ENCODE assay signal across 1 cellular context in the genomic region with DNA sequence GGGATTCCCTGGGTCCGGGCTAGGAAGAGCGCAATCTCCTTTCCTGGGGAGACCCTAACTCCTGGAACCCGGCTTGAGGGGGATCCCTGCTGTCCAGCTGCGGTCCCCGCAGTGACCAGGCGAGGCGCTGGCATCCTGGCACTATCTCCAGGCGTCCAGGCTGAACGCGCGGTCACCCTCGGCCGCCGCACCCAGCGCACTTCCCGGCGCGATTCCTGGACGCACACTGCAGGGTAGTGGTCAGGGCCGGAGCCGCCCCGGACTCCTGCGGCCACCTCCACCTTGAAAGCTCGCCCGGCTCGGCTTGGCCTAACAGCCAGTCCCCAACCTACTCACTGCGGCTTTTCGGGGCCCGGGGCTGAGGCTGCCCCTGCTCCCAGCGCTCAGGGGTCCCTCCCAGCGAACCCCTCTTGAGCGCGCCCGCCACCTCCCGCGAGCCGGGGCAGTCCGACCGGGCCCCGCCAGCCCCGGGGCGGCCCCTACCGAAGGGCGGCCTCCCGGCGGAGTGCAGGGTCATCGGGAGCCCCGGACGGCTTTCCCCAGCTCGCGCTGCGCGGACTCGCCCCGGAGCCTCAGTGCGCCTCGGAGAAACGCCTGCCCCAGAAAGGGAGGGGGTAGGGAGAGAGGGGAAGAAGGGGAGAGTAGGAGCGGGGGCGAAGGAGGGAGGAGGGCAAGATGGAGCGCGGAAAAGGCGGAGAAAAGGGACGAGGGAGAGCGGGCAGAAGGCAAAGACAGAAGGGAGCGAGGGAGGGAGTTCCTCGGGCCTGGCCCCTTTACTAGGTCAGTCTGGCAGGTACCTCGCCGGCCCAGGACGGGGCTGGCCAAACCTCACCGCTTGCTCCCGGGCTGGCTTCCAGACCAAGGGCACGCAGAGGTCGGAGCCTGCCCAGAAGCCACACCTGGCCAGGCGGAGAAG.
TF ChIP-seq lines count a peak whose summit lies in the region.

No MANE protein-coding gene starts in this region.

TF ChIP-seq in HepG2, 621 proteins besides CTCF, POLR2A, EP300 and RAD21 (continued from another document and continues in another):
- TF ChIP-seq, protein P1, sequence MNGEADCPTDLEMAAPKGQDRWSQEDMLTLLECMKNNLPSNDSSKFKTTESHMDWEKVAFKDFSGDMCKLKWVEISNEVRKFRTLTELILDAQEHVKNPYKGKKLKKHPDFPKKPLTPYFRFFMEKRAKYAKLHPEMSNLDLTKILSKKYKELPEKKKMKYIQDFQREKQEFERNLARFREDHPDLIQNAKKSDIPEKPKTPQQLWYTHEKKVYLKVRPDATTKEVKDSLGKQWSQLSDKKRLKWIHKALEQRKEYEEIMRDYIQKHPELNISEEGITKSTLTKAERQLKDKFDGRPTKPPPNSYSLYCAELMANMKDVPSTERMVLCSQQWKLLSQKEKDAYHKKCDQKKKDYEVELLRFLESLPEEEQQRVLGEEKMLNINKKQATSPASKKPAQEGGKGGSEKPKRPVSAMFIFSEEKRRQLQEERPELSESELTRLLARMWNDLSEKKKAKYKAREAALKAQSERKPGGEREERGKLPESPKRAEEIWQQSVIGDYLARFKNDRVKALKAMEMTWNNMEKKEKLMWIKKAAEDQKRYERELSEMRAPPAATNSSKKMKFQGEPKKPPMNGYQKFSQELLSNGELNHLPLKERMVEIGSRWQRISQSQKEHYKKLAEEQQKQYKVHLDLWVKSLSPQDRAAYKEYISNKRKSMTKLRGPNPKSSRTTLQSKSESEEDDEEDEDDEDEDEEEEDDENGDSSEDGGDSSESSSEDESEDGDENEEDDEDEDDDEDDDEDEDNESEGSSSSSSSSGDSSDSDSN (CRISPR knock-in tag; IDR thresholded peaks at IDR 0.05), result peak; percentile 92
- TF ChIP-seq PLRG1 (conservative IDR thresholded peaks at IDR 0.05) (no peak), ZNF33B (CRISPR knock-in tag; IDR thresholded peaks at IDR 0.05) (no peak), GZF1 (CRISPR knock-in tag; IDR thresholded peaks at IDR 0.05) (0 out of 2 replicates have a peak, but pooled peaks have one; percentile 39), ZNF724P (CRISPR knock-in tag; IDR thresholded peaks at IDR 0.05; ENCODE audit: borderline replicate concordance) (no peak), RCOR2 (CRISPR knock-in tag; IDR thresholded peaks at IDR 0.05) (no peak), HOXA3 (CRISPR knock-in tag; IDR thresholded peaks at IDR 0.05) (peak; percentile 75), GLI4 (CRISPR knock-in tag; IDR thresholded peaks at IDR 0.05; ENCODE audit: borderline replicate concordance) (0 out of 2 replicates have a peak, but pooled peaks have one; percentile 80), PAX8 (CRISPR knock-in tag; IDR thresholded peaks at IDR 0.05; ENCODE audit: borderline replicate concordance) (peak; percentile 70; the same call in 1 of the 2 replicates), ZNF549 (CRISPR knock-in tag; IDR thresholded peaks at IDR 0.05) (no peak), MAF1 (CRISPR knock-in tag; IDR thresholded peaks at IDR 0.05; ENCODE audit: borderline replicate concordance) (peak; percentile 42), ZSCAN29 (CRISPR knock-in tag; conservative IDR thresholded peaks at IDR 0.05) (0 out of 2 replicates have a peak, but pooled peaks have one; percentile 31), CREM (IDR thresholded peaks at IDR 0.05) (no peak), CREM (CRISPR knock-in tag; IDR thresholded peaks at IDR 0.05) (no peak), ZNF446 (CRISPR knock-in tag; IDR thresholded peaks at IDR 0.05) (0 out of 2 replicates have a peak, but pooled peaks have one; percentile 68), KLF15 (CRISPR knock-in tag; IDR thresholded peaks at IDR 0.05; ENCODE audit: borderline replicate concordance) (no peak), ETV5 (CRISPR knock-in tag; IDR thresholded peaks at IDR 0.05; ENCODE audit: borderline replicate concordance) (0 out of 2 replicates have a peak, but pooled peaks have one; percentile 36), EZH2 (conservative IDR thresholded peaks at IDR 0.05; ENCODE audit: low read depth, low read length) (no peak), HOXA5 (CRISPR knock-in tag; IDR thresholded peaks at IDR 0.05) (peak; percentile 68; the same call in 1 of the 2 replicates), PCBP1 (IDR thresholded peaks at IDR 0.05; ENCODE audit: borderline replicate concordance, low read depth, low read length) (peak; percentile 96; the same call in 1 of the 2 replicates), THAP11 (CRISPR knock-in tag; IDR thresholded peaks at IDR 0.05) (peak; percentile 55; the same call in 1 of the 2 replicates), ZNF367 (CRISPR knock-in tag; IDR thresholded peaks at IDR 0.05; ENCODE audit: borderline replicate concordance) (no peak), FOXA1 (IDR thresholded peaks at IDR 0.05) (no peak), FOXA1 (CRISPR knock-in tag; IDR thresholded peaks at IDR 0.05) (0 out of 2 replicates have a peak, but pooled peaks have one; percentile 32), GFI1 (CRISPR knock-in tag; IDR thresholded peaks at IDR 0.05; ENCODE audit: borderline replicate concordance) (peak; percentile 57; the same call in 1 of the 2 replicates), ZNF563 (CRISPR knock-in tag; IDR thresholded peaks at IDR 0.05) (peak; percentile 61), SALL1 (CRISPR knock-in tag; IDR thresholded peaks at IDR 0.05) (peak; percentile 50), ZNF780A (CRISPR knock-in tag; IDR thresholded peaks at IDR 0.05) (no peak), NFIB (CRISPR knock-in tag; IDR thresholded peaks at IDR 0.05; ENCODE audit: borderline replicate concordance) (no peak), ZNF547 (CRISPR knock-in tag; IDR thresholded peaks at IDR 0.05) (peak; percentile 84; the same call in 1 of the 2 replicates), SRSF1 (optimal IDR thresholded peaks at IDR 0.05; ENCODE audit: low read depth, low read length) (peak; percentile 26), FOXO1 (CRISPR knock-in tag; IDR thresholded peaks at IDR 0.05) (peak; percentile 33; the same call in 1 of the 2 replicates), ZMYM2 (CRISPR knock-in tag; IDR thresholded peaks at IDR 0.05) (no peak), ZNF773 (CRISPR knock-in tag; IDR thresholded peaks at IDR 0.05; ENCODE audit: borderline replicate concordance) (no peak), ZNF337 (CRISPR knock-in tag; IDR thresholded peaks at IDR 0.05; ENCODE audit: borderline replicate concordance, low read depth) (no peak), ZNF557 (CRISPR knock-in tag; IDR thresholded peaks at IDR 0.05) (no peak), MXI1 (IDR thresholded peaks at IDR 0.05; ENCODE audit: borderline replicate concordance, low read depth, low read length) (no peak; the same call in 2 of the 3 replicates), CENPT (CRISPR knock-in tag; IDR thresholded peaks at IDR 0.05; ENCODE audit: low read depth) (no peak), TGIF2 (CRISPR knock-in tag; IDR thresholded peaks at IDR 0.05) (peak; percentile 36; the same call in 1 of the 2 replicates), CREB1 (IDR thresholded peaks at IDR 0.05) (no peak), CREB1 (CRISPR knock-in tag; IDR thresholded peaks at IDR 0.05) (no peak), TRIM24 (CRISPR knock-in tag; IDR thresholded peaks at IDR 0.05) (no peak), FIP1L1 (IDR thresholded peaks at IDR 0.05; ENCODE audit: borderline replicate concordance, insufficient read depth, low read depth, low read length) (no peak)
- TF ChIP-seq, protein P2, sequence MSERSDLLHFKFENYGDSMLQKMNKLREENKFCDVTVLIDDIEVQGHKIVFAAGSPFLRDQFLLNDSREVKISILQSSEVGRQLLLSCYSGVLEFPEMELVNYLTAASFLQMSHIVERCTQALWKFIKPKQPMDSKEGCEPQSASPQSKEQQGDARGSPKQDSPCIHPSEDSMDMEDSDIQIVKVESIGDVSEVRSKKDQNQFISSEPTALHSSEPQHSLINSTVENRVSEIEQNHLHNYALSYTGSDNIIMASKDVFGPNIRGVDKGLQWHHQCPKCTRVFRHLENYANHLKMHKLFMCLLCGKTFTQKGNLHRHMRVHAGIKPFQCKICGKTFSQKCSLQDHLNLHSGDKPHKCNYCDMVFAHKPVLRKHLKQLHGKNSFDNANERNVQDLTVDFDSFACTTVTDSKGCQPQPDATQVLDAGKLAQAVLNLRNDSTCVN (CRISPR knock-in tag; IDR thresholded peaks at IDR 0.05; ENCODE audit: borderline replicate concordance), result 0 out of 2 replicates have a peak, but pooled peaks have one; percentile 37
- TF ChIP-seq, protein P3, sequence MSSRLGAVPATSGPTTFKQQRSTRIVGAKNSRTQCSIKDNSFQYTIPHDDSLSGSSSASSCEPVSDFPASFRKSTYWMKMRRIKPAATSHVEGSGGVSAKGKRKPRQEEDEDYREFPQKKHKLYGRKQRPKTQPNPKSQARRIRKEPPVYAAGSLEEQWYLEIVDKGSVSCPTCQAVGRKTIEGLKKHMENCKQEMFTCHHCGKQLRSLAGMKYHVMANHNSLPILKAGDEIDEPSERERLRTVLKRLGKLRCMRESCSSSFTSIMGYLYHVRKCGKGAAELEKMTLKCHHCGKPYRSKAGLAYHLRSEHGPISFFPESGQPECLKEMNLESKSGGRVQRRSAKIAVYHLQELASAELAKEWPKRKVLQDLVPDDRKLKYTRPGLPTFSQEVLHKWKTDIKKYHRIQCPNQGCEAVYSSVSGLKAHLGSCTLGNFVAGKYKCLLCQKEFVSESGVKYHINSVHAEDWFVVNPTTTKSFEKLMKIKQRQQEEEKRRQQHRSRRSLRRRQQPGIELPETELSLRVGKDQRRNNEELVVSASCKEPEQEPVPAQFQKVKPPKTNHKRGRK (CRISPR knock-in tag; IDR thresholded peaks at IDR 0.05), result no peak
- TF ChIP-seq, protein P4, sequence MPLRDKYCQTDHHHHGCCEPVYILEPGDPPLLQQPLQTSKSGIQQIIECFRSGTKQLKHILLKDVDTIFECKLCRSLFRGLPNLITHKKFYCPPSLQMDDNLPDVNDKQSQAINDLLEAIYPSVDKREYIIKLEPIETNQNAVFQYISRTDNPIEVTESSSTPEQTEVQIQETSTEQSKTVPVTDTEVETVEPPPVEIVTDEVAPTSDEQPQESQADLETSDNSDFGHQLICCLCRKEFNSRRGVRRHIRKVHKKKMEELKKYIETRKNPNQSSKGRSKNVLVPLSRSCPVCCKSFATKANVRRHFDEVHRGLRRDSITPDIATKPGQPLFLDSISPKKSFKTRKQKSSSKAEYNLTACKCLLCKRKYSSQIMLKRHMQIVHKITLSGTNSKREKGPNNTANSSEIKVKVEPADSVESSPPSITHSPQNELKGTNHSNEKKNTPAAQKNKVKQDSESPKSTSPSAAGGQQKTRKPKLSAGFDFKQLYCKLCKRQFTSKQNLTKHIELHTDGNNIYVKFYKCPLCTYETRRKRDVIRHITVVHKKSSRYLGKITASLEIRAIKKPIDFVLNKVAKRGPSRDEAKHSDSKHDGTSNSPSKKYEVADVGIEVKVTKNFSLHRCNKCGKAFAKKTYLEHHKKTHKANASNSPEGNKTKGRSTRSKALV (CRISPR knock-in tag; IDR thresholded peaks at IDR 0.05), result peak; percentile 35; the same call in 1 of the 2 replicates
- TF ChIP-seq, protein P5, sequence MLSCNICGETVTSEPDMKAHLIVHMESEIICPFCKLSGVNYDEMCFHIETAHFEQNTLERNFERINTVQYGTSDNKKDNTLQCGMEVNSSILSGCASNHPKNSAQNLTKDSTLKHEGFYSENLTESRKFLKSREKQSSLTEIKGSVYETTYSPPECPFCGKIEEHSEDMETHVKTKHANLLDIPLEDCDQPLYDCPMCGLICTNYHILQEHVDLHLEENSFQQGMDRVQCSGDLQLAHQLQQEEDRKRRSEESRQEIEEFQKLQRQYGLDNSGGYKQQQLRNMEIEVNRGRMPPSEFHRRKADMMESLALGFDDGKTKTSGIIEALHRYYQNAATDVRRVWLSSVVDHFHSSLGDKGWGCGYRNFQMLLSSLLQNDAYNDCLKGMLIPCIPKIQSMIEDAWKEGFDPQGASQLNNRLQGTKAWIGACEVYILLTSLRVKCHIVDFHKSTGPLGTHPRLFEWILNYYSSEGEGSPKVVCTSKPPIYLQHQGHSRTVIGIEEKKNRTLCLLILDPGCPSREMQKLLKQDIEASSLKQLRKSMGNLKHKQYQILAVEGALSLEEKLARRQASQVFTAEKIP (CRISPR knock-in tag; IDR thresholded peaks at IDR 0.05; ENCODE audit: borderline replicate concordance), result no peak
- TF ChIP-seq, protein P6, sequence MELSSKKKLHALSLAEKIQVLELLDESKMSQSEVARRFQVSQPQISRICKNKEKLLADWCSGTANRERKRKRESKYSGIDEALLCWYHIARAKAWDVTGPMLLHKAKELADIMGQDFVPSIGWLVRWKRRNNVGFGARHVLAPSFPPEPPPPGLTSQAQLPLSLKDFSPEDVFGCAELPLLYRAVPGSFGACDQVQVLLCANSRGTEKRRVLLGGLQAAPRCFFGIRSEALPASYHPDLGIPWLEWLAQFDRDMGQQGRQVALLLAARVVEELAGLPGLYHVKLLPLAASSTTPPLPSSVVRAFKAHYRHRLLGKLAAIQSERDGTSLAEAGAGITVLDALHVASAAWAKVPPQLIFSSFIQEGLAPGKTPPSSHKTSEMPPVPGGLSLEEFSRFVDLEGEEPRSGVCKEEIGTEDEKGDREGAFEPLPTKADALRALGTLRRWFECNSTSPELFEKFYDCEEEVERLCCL (CRISPR knock-in tag; IDR thresholded peaks at IDR 0.05; ENCODE audit: borderline replicate concordance), result no peak
- TF ChIP-seq, protein P7, sequence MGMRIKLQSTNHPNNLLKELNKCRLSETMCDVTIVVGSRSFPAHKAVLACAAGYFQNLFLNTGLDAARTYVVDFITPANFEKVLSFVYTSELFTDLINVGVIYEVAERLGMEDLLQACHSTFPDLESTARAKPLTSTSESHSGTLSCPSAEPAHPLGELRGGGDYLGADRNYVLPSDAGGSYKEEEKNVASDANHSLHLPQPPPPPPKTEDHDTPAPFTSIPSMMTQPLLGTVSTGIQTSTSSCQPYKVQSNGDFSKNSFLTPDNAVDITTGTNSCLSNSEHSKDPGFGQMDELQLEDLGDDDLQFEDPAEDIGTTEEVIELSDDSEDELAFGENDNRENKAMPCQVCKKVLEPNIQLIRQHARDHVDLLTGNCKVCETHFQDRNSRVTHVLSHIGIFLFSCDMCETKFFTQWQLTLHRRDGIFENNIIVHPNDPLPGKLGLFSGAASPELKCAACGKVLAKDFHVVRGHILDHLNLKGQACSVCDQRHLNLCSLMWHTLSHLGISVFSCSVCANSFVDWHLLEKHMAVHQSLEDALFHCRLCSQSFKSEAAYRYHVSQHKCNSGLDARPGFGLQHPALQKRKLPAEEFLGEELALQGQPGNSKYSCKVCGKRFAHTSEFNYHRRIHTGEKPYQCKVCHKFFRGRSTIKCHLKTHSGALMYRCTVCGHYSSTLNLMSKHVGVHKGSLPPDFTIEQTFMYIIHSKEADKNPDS (CRISPR knock-in tag; IDR thresholded peaks at IDR 0.05), result no peak
- TF ChIP-seq, protein P8, sequence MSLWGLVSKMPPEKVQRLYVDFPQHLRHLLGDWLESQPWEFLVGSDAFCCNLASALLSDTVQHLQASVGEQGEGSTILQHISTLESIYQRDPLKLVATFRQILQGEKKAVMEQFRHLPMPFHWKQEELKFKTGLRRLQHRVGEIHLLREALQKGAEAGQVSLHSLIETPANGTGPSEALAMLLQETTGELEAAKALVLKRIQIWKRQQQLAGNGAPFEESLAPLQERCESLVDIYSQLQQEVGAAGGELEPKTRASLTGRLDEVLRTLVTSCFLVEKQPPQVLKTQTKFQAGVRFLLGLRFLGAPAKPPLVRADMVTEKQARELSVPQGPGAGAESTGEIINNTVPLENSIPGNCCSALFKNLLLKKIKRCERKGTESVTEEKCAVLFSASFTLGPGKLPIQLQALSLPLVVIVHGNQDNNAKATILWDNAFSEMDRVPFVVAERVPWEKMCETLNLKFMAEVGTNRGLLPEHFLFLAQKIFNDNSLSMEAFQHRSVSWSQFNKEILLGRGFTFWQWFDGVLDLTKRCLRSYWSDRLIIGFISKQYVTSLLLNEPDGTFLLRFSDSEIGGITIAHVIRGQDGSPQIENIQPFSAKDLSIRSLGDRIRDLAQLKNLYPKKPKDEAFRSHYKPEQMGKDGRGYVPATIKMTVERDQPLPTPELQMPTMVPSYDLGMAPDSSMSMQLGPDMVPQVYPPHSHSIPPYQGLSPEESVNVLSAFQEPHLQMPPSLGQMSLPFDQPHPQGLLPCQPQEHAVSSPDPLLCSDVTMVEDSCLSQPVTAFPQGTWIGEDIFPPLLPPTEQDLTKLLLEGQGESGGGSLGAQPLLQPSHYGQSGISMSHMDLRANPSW (CRISPR knock-in tag; IDR thresholded peaks at IDR 0.05; ENCODE audit: borderline replicate concordance), result no peak
